ENCODE assay signal across 37 cellular contexts in genomic region chrX:101399825-101400224, GRCh38. TPM values are rescaled to one million over a fixed set of nuclear protein-coding genes. Genes with fewer than 3 reads are reported as not detected.
"Had no signal": no experiment of that assay in that cellular context is flagged by ENCODE, and none has a peak within 500 bp of the region (broad histone marks: within the 10 kb centered on the region; RNA-seq: fewer than 3 reads in every experiment).

No MANE protein-coding gene starts in this region.

- H3K4me3 ChIP-seq: ascending aorta, cardiac muscle cell, coronary artery had no signal

- H3K4me1 ChIP-seq: ascending aorta had no signal

- H3K36me3 ChIP-seq: cardiac muscle cell had no signal

- DNase-seq: activated CD4-positive, alpha-beta memory T cell treated with anti-CD3 and anti-CD28 coated beads, Interleukin-2, amount 10 ng/mL, durations not matched to agents 7 days and 5 days; activated CD4-positive, alpha-beta T cell treated with anti-CD3 and anti-CD28 coated beads for 1 hour; activated CD4-positive, alpha-beta T cell treated with anti-CD3 and anti-CD28 coated beads for 36 hours; activated CD4-positive, alpha-beta T cell treated with anti-CD3 and anti-CD28 coated beads for 48 hours; activated CD4-positive, alpha-beta T cell treated with anti-CD3 and anti-CD28 coated beads, Interleukin-2, amount 10 ng/mL, durations not matched to agents 7 days and 5 days; activated CD4-positive, alpha-beta T cell treated with anti-CD3 and anti-CD28 coated beads, Interleukin-2, amount 50 U/mL, for 48 hours; activated CD4-positive, CD25-positive, alpha-beta regulatory T cell; activated CD8-positive, alpha-beta memory T cell treated with anti-CD3 and anti-CD28 coated beads for 24 hours; activated CD8-positive, alpha-beta memory T cell treated with anti-CD3 and anti-CD28 coated beads, Interleukin-2, amount 50 U/mL, for 4 hours; activated CD8-positive, alpha-beta T cell treated with anti-CD3 and anti-CD28 coated beads, Interleukin-2, amount 10 ng/mL, durations not matched to agents 7 days and 5 days; activated effector memory CD4-positive, alpha-beta T cell treated with Interleukin-2 at 50 U/mL for 16 hours; activated gamma-delta T cell; activated naive CD4-positive, alpha-beta T cell treated with anti-CD3 and anti-CD28 coated beads, Interleukin-2, amount 10 ng/mL, durations not matched to agents 7 days and 5 days; activated naive CD4-positive, alpha-beta T cell treated with Interleukin-2 at 50 U/mL for 16 hours; activated naive CD8-positive, alpha-beta T cell treated with anti-CD3 and anti-CD28 coated beads, Interleukin-2, amount 10 ng/mL, durations not matched to agents 7 days and 5 days; activated naive CD8-positive, alpha-beta T cell treated with anti-CD3 and anti-CD28 coated beads, Interleukin-2, amount 50 U/mL, for 24 hours; activated T-cell treated with anti-CD3 and anti-CD28 coated beads, Interleukin-2, amount 50 U/mL, for 24 hours; activated T-cell treated with anti-CD3 and anti-CD28 coated beads, Interleukin-2, amount 50 U/mL, for 48 hours; amygdala; anterior cingulate cortex; caudate nucleus; T-cell; T-helper 17 cell; WERI-Rb-1 had no signal

- H3K9me3 Mint-ChIP-seq: activated CD4-positive, alpha-beta memory T cell treated with anti-CD3 and anti-CD28 coated beads, Interleukin-2, amount 10 ng/mL, durations not matched to agents 7 days and 5 days; activated CD4-positive, alpha-beta T cell treated with anti-CD3 and anti-CD28 coated beads, Interleukin-2, amount 10 ng/mL, durations not matched to agents 7 days and 5 days; activated naive CD4-positive, alpha-beta T cell treated with anti-CD3 and anti-CD28 coated beads, Interleukin-2, amount 10 ng/mL, durations not matched to agents 7 days and 5 days; activated naive CD8-positive, alpha-beta T cell treated with anti-CD3 and anti-CD28 coated beads, Interleukin-2, amount 10 ng/mL, durations not matched to agents 7 days and 5 days; activated naive CD8-positive, alpha-beta T cell treated with anti-CD3 and anti-CD28 coated beads, Interleukin-2, amount 50 U/mL, for 24 hours; activated T-cell treated with anti-CD3 and anti-CD28 coated beads, Interleukin-2, amount 50 U/mL, for 24 hours; activated T-helper 2 cell treated with anti-CD3 and anti-CD28 coated beads, Interferon-gamma antibody, Interleukin-2, Interleukin-4, amounts not matched to agents 10 μg/mL and 5 μg/mL and 100 μg/mL, durations not matched to agents 14 hours and 24 hours and 36 hours; brain; T-cell; WTC11 had no signal

- H3K27ac Mint-ChIP-seq: activated CD4-positive, alpha-beta memory T cell treated with anti-CD3 and anti-CD28 coated beads, Interleukin-2, amount 10 ng/mL, durations not matched to agents 7 days and 5 days; activated CD4-positive, alpha-beta T cell treated with anti-CD3 and anti-CD28 coated beads for 36 hours; activated CD4-positive, alpha-beta T cell treated with anti-CD3 and anti-CD28 coated beads, Interleukin-2, amount 10 ng/mL, durations not matched to agents 7 days and 5 days; activated CD8-positive, alpha-beta T cell treated with anti-CD3 and anti-CD28 coated beads, Interleukin-2, amount 10 ng/mL, durations not matched to agents 7 days and 5 days; activated naive CD8-positive, alpha-beta T cell; activated naive CD8-positive, alpha-beta T cell treated with anti-CD3 and anti-CD28 coated beads, Interleukin-2, amount 50 U/mL, for 24 hours; activated T-cell treated with anti-CD3 and anti-CD28 coated beads, Interleukin-2, amount 50 U/mL, for 24 hours; T-helper 17 cell; WTC11 had no signal

- H3K4me3 Mint-ChIP-seq: activated CD4-positive, alpha-beta memory T cell treated with anti-CD3 and anti-CD28 coated beads, Interleukin-2, amount 10 ng/mL, durations not matched to agents 7 days and 5 days; activated CD4-positive, alpha-beta T cell treated with anti-CD3 and anti-CD28 coated beads for 36 hours; activated CD4-positive, alpha-beta T cell treated with anti-CD3 and anti-CD28 coated beads, Interleukin-2, amount 10 ng/mL, durations not matched to agents 7 days and 5 days; activated CD8-positive, alpha-beta T cell treated with anti-CD3 and anti-CD28 coated beads, Interleukin-2, amount 10 ng/mL, durations not matched to agents 7 days and 5 days; activated naive CD4-positive, alpha-beta T cell treated with anti-CD3 and anti-CD28 coated beads, Interleukin-2, amount 10 ng/mL, durations not matched to agents 7 days and 5 days; activated naive CD8-positive, alpha-beta T cell; activated naive CD8-positive, alpha-beta T cell treated with anti-CD3 and anti-CD28 coated beads, Interleukin-2, amount 10 ng/mL, durations not matched to agents 7 days and 5 days; activated naive CD8-positive, alpha-beta T cell treated with anti-CD3 and anti-CD28 coated beads, Interleukin-2, amount 50 U/mL, for 24 hours; activated T-cell treated with anti-CD3 and anti-CD28 coated beads, Interleukin-2, amount 50 U/mL, for 24 hours; brain; T-cell; T-helper 17 cell; WTC11 had no signal

- H3K4me1 Mint-ChIP-seq: brain, T-cell, WTC11 had no signal

- H3K27me3 Mint-ChIP-seq: activated CD4-positive, alpha-beta memory T cell treated with anti-CD3 and anti-CD28 coated beads, Interleukin-2, amount 10 ng/mL, durations not matched to agents 7 days and 5 days; activated CD4-positive, alpha-beta T cell treated with anti-CD3 and anti-CD28 coated beads for 36 hours; activated CD4-positive, alpha-beta T cell treated with anti-CD3 and anti-CD28 coated beads, Interleukin-2, amount 10 ng/mL, durations not matched to agents 7 days and 5 days; activated naive CD4-positive, alpha-beta T cell treated with anti-CD3 and anti-CD28 coated beads, Interleukin-2, amount 10 ng/mL, durations not matched to agents 7 days and 5 days; activated naive CD8-positive, alpha-beta T cell; activated naive CD8-positive, alpha-beta T cell treated with anti-CD3 and anti-CD28 coated beads, Interleukin-2, amount 10 ng/mL, durations not matched to agents 7 days and 5 days; activated naive CD8-positive, alpha-beta T cell treated with anti-CD3 and anti-CD28 coated beads, Interleukin-2, amount 50 U/mL, for 24 hours; activated T-cell treated with anti-CD3 and anti-CD28 coated beads, Interleukin-2, amount 50 U/mL, for 24 hours; brain; T-helper 17 cell had no signal

- ATAC-seq: activated CD4-positive, alpha-beta T cell treated with anti-CD3 and anti-CD28 coated beads for 36 hours; activated CD4-positive, CD25-positive, alpha-beta regulatory T cell treated with anti-CD3 and anti-CD28 coated beads, Interleukin-2, amount 50 U/mL, for 24 hours; activated CD8-positive, alpha-beta T cell treated with anti-CD3 and anti-CD28 coated beads, Interleukin-2, amount 10 ng/mL, durations not matched to agents 7 days and 5 days; activated naive CD8-positive, alpha-beta T cell treated with anti-CD3 and anti-CD28 coated beads, Interleukin-2, amount 50 U/mL, for 24 hours; T-cell; T-helper 17 cell; WTC11 had no signal

- H3K9me3 ChIP-seq: ascending aorta had no signal

- H3K27me3 ChIP-seq: ascending aorta, cardiac muscle cell had no signal

- FAIRE-seq: bronchial epithelial cell, colon, TTC549 had no signal

- H3K27ac ChIP-seq: ascending aorta, cardiac muscle cell, coronary artery, WERI-Rb-1 had no signal

RNA-seq across cellular contexts. Expression of gene BTK, which starts 13.8 kb away (rescaled TPM):
- total RNA-seq: activated CD4-positive, alpha-beta T cell treated with anti-CD3 and anti-CD28 coated beads for 36 hours; activated CD4-positive, alpha-beta T cell treated with anti-CD3 and anti-CD28 coated beads, Interleukin-2, amount 10 ng/mL, durations not matched to agents 7 days and 5 days; T-helper 1 cell treated with Interleukin-12 subunit alpha and Interleukin-12 subunit beta and Interleukin-4 antibody, amounts not matched to agents 30 ng/mL and 1 ng/mL, for 36 hours; T-helper 2 cell treated with Interferon-gamma antibody and Interleukin-4, amounts not matched to agents 100 ng/mL and 5 ng/mL, for 36 hours had no signal

RNA-seq across cellular contexts. Expression of gene TIMM8A, which starts 51.3 kb away (rescaled TPM):
- total RNA-seq: ascending aorta had no signal
